8 cellular contexts compared by ENCODE assay signal in the genomic region with DNA sequence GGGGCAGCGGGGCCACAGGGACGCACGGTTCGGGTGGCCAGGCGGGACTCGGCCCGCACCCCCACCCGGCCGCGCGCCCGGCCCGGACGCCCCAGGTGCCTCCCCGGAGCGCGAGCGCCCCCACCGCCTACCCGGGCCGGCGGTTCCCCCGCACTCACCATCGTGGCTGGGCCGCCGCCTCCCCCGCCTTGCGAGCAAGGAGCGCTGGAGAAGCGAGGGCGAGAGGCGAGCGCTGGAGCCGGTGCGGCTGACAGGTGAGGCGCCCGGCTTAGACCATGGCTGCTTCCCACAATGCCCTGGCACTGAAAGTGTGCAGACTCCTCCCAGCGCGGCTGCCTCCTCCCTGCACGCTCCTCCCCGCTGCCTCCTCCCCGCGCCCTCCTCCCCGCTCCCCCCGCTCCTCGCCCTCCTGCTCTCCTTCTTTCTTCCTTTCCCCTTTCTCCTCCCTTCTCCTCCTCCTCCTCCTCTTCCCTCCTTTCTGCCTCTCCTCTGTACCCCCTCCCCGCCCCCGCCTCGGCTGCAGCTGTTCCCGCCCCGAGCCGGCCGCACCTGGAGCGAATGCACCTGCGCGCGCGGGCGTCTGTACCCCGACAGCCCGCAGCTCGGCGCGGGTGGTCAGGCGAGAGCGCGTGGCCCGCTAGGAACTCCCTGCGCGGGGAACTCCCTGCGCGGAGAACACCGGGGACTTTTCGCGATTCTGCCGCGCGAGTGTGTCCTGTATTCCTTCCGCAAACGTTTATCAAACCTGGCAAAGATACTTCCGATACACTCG.
DNase-seq lines count a peak whose midpoint lies in the region; ATAC-seq and TF ChIP-seq lines count a peak whose summit lies in the region.

A gene (minus strand): TSS at position 293 of the 772 bp plus-strand sequence. CDS start 132 bp downstream, at position 161.

- H3K27me3 ChIP-seq in HUES6 (ENCODE audit: control insufficient read depth, insufficient read depth, low read length), result peaks cover 4% of the 10 kb centered on the region; the same call in 1 of the 2 replicates

- DNase-seq in DMS153 treated with DMSO at 0.1 percent for 48 hours (lab: John Stamatoyannopoulos, UW; ENCODE audit: unreplicated experiment) (peak; percentile 76), OCI-M1 (lab: John Stamatoyannopoulos, UW) (peak; percentile 62), fibroblast of gingiva (ENCODE audit: low read depth) (peak; percentile 46)
- DNase-seq in activated T-cell treated with anti-CD3 and anti-CD28 coated beads, Interleukin-2, amount 50 U/mL, for 48 hours, result peak; percentile 71 to 81

- H3K27ac Mint-ChIP-seq in nephron, result peak within 1 kb of the TSS; percentile 41 to 69 (median 61)
- peak within 1 kb of the TSS; percentile 76 for H3K27ac Mint-ChIP-seq in stimulated activated naive CD8-positive, alpha-beta T cell treated with anti-CD3 and anti-CD28 coated beads, Interleukin-15, Interleukin-2, amounts not matched to agents 100 ng/mL and 50 ng/mL, for 24 hours

- peak; percentile 68 for ATAC-seq in GM21423 (IDR thresholded peaks at IDR 0.05; ENCODE audit: unreplicated experiment)

- H3K27ac ChIP-seq in HUES6 (ENCODE audit: low read depth, low read length), result peak within 1 kb of the TSS; percentile 73; the same call in 1 of the 2 replicates

- peak within 1 kb of the TSS; percentile 88 to 96 (median 89) for H3K4me3 Mint-ChIP-seq in nephron
- peak within 1 kb of the TSS; percentile 92 for H3K4me3 Mint-ChIP-seq in stimulated activated naive CD8-positive, alpha-beta T cell treated with anti-CD3 and anti-CD28 coated beads, Interleukin-15, Interleukin-2, amounts not matched to agents 100 ng/mL and 50 ng/mL, for 24 hours

- no peak for TF ChIP-seq CTCF in nephron (IDR thresholded peaks at IDR 0.05; ENCODE audit: unreplicated experiment in 3 of 3)

- no peaks in the 10 kb centered on the region for H3K36me3 ChIP-seq in HUES6 (ENCODE audit: control insufficient read depth, insufficient read depth, low read length)

- H3K4me3 ChIP-seq in HUES6 (ENCODE audit: low read depth, low read length), result peak within 1 kb of the TSS; percentile 97

- peaks cover 18% of the 10 kb centered on the region for H3K4me1 ChIP-seq in HUES6 (ENCODE audit: control insufficient read depth, insufficient read depth, low read length)

- no peaks in the 10 kb centered on the region for H3K9me3 ChIP-seq in HUES6 (ENCODE audit: control insufficient read depth, insufficient read depth, low read depth, low read length)

- peak within 1 kb of the TSS; percentile 72 for H3K9ac ChIP-seq in HUES6 (ENCODE audit: low read length)

- peaks cover 30% of the 10 kb centered on the region for H3K27me3 Mint-ChIP-seq in nephron (ENCODE audit: low read depth)
- peaks cover 7% of the 10 kb centered on the region for H3K27me3 Mint-ChIP-seq in stimulated activated naive CD8-positive, alpha-beta T cell treated with anti-CD3 and anti-CD28 coated beads, Interleukin-15, Interleukin-2, amounts not matched to agents 100 ng/mL and 50 ng/mL, for 24 hours

- H3K36me3 Mint-ChIP-seq in nephron (ENCODE audit: low read depth), result no peaks in the 10 kb centered on the region
- peaks cover 4% of the 10 kb centered on the region for H3K36me3 Mint-ChIP-seq in stimulated activated naive CD8-positive, alpha-beta T cell treated with anti-CD3 and anti-CD28 coated beads, Interleukin-15, Interleukin-2, amounts not matched to agents 100 ng/mL and 50 ng/mL, for 24 hours (ENCODE audit: low read depth)

- H3K9me3 Mint-ChIP-seq in nephron, result no peaks in the 10 kb centered on the region
- no peaks in the 10 kb centered on the region for H3K9me3 Mint-ChIP-seq in stimulated activated naive CD8-positive, alpha-beta T cell treated with anti-CD3 and anti-CD28 coated beads, Interleukin-15, Interleukin-2, amounts not matched to agents 100 ng/mL and 50 ng/mL, for 24 hours

- peaks cover 12% of the 10 kb centered on the region for H3K4me1 Mint-ChIP-seq in nephron
- peaks cover 18% of the 10 kb centered on the region for H3K4me1 Mint-ChIP-seq in stimulated activated naive CD8-positive, alpha-beta T cell treated with anti-CD3 and anti-CD28 coated beads, Interleukin-15, Interleukin-2, amounts not matched to agents 100 ng/mL and 50 ng/mL, for 24 hours (ENCODE audit: low read depth)

Comparison
In these comparisons a context has a peak if more than half of its experiments do, and no peak if none do; other contexts are left out.
1. Peak in every context shown above with its lines: DNase-seq, ATAC-seq, H3K4me3 ChIP-seq and H3K27ac ChIP-seq.